ENCODE assay signal across 24 cellular contexts in the genomic region with DNA sequence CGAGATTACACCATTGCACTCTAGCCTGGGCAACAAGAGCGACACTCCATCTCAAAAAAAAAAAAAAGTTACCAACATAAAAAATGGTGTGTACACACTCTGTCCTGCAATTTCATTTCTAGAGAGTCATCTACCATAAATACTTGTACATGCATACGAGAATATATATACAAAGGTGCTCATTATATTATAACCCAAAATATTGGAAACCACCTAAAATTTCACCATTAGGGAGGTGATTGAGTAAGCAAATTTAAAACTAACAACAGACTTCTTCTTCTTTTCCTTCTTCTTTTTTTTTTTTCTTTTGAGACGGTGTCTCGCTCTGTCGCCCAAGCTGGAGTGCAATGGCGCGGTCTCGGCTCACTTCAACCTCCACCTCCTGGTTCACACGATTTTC.
"Had no signal": no experiment of that assay in that cellular context is flagged by ENCODE, and none has a peak within 500 bp of the region (broad histone marks: within the 10 kb centered on the region; RNA-seq: fewer than 3 reads in every experiment).

No MANE protein-coding gene starts in this region.

- H3K9me3 ChIP-seq: breast epithelium, gastroesophageal sphincter, right atrium auricular region, suprapubic skin, tibial artery, upper lobe of right lung had no signal

- ATAC-seq: gastroesophageal sphincter; left ventricle myocardium superior; naive thymus-derived CD8-positive, alpha-beta T cell; upper lobe of right lung had no signal

- H3K4me3 ChIP-seq: breast epithelium, gastroesophageal sphincter, hepatocyte, right atrium auricular region, smooth muscle cell, suprapubic skin, tibial artery, upper lobe of right lung had no signal

- DNase-seq: activated CD4-positive, alpha-beta memory T cell treated with anti-CD3 and anti-CD28 coated beads for 36 hours; activated CD4-positive, alpha-beta T cell treated with anti-CD3 and anti-CD28 coated beads, Interleukin-2, amount 10 ng/mL, durations not matched to agents 24 days and 14 days; activated CD4-positive, CD25-positive, alpha-beta regulatory T cell treated with anti-CD3 and anti-CD28 coated beads, Interleukin-2, amount 50 U/mL, for 72 hours; activated CD8-positive, alpha-beta memory T cell treated with anti-CD3 and anti-CD28 coated beads, Interleukin-2, amount 50 U/mL, for 4 hours; activated gamma-delta T cell treated with Interleukin-2 at 50 U/mL for 16 hours; activated naive CD4-positive, alpha-beta T cell treated with anti-CD3 and anti-CD28 coated beads, Interleukin-2, amount 50 U/mL, for 16 hours; activated T-cell treated with anti-CD3 and anti-CD28 coated beads, Interleukin-2, amount 50 U/mL, for 1 hour; central memory CD4-positive, alpha-beta T cell; islet precursor cell; left ventricle myocardium superior; naive thymus-derived CD8-positive, alpha-beta T cell; occipital lobe; stimulated activated CD4-positive, alpha-beta T cell treated with anti-CD3 and anti-CD28 coated beads, Interleukin-15, amount 100 ng/mL, for 24 hours; stimulated activated CD4-positive, alpha-beta T cell treated with anti-CD3 and anti-CD28 coated beads, Interleukin-2, amount 100 ng/mL, for 24 hours; stimulated activated naive CD4-positive, alpha-beta T cell; tibial artery; upper lobe of right lung had no signal

- H3K36me3 ChIP-seq: breast epithelium, gastroesophageal sphincter, right atrium auricular region, suprapubic skin, tibial artery, upper lobe of right lung had no signal

- H3K27ac ChIP-seq: breast epithelium, gastroesophageal sphincter, hepatocyte, parathyroid adenoma, right atrium auricular region, suprapubic skin, tibial artery, upper lobe of right lung had no signal

- H2AFZ ChIP-seq: hepatocyte, parathyroid adenoma had no signal

- H3K4me2 ChIP-seq: hepatocyte, smooth muscle cell had no signal

- H3K4me1 ChIP-seq: right atrium auricular region had no signal

- H3K9ac ChIP-seq: parathyroid adenoma had no signal

- H3K27me3 ChIP-seq: breast epithelium, gastroesophageal sphincter, hepatocyte, right atrium auricular region, suprapubic skin, tibial artery, upper lobe of right lung had no signal

- H3K79me2 ChIP-seq: hepatocyte, parathyroid adenoma had no signal
